Comparison of ENCODE assay signal across 20 cellular contexts in the genomic region with DNA sequence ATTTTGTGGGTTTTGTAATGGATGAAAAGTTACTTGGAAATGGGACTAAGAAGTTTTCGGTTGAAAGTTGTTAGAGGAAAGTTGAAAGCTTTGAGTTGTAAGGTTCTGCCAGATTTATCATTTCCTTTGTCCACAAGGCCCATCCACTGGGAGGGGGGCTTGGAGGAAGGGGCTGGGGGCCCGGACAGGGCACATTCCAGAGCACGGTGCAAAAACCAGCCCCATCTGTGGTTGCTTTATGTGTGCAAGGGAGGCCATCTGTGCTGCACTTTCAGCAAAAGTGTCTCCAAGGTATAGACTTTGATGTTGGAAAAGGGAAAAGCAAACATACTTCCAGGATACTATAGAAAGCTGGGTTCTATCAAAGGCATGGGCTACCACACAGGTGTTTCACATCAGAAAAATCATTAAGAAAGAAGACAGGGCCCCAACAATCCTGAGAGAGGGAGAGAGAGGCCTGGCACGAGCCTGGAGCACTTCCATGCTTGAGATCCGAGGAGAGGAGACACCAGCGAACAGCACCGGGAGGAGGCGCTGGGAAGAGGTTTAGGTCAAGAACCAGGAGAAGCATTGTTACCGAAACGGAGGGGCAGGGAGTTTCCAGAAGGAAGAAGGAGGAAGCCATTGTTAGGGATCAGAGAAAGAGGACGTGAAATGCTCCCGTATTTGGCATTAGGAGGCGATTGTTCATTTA.
"Had no signal": no experiment of that assay in that cellular context is flagged by ENCODE, and none has a peak within 500 bp of the region (broad histone marks: within the 10 kb centered on the region; RNA-seq: fewer than 3 reads in every experiment).

No MANE protein-coding gene starts in this region.

- DNase-seq: activated B cell treated with CpG ODN at 0.5 μM for 24 hours; activated CD4-positive, alpha-beta memory T cell treated with anti-CD3 and anti-CD28 coated beads for 36 hours; activated CD4-positive, alpha-beta T cell treated with anti-CD3 and anti-CD28 coated beads for 4 hours; activated CD8-positive, alpha-beta memory T cell treated with anti-CD3 and anti-CD28 coated beads, Interleukin-2, amount 10 ng/mL, durations not matched to agents 7 days and 5 days; activated naive CD4-positive, alpha-beta T cell treated with Interleukin-2 at 50 U/mL for 16 hours; anterior cingulate cortex; brain microvascular endothelial cell; central memory CD4-positive, alpha-beta T cell; colonic mucosa; esophagus squamous epithelium; left cardiac atrium; stimulated activated CD4-positive, alpha-beta T cell treated with anti-CD3 and anti-CD28 coated beads, Interleukin-2, amount 100 ng/mL, for 24 hours; stimulated activated naive CD8-positive, alpha-beta T cell treated with anti-CD3 and anti-CD28 coated beads, Interleukin-15, Interleukin-2, amounts not matched to agents 100 U/mL and 50 U/mL, for 24 hours; substantia nigra; T-cell had no signal

- H3K27me3 ChIP-seq: brain microvascular endothelial cell, colonic mucosa, esophagus squamous epithelium, tibial nerve, vagina had no signal

- H3K27me3 Mint-ChIP-seq: activated B cell treated with CpG ODN at 0.5 μM for 24 hours; activated CD4-positive, alpha-beta memory T cell treated with anti-CD3 and anti-CD28 coated beads for 36 hours; activated T-helper 17 cell treated with anti-CD3 and anti-CD28 coated beads, Interleukin-2, amount 50 U/mL, for 72 hours; T-cell had no signal

- H3K9me3 Mint-ChIP-seq: activated T-helper 17 cell treated with anti-CD3 and anti-CD28 coated beads, Interleukin-2, amount 50 U/mL, for 72 hours had no signal

- H3K4me3 ChIP-seq: colonic mucosa, esophagus squamous epithelium, lung, SK-N-MC, tibial nerve, vagina had no signal

- H3K4me1 Mint-ChIP-seq: activated B cell treated with CpG ODN at 0.5 μM for 24 hours; activated CD8-positive, alpha-beta memory T cell treated with anti-CD3 and anti-CD28 coated beads, Interleukin-2, amount 10 ng/mL, durations not matched to agents 7 days and 5 days; activated T-helper 17 cell treated with anti-CD3 and anti-CD28 coated beads, Interleukin-2, amount 50 U/mL, for 72 hours had no signal

- H3K27ac ChIP-seq: brain microvascular endothelial cell, colonic mucosa, esophagus squamous epithelium, SK-N-MC, vagina had no signal

- H3K36me3 Mint-ChIP-seq: activated CD4-positive, alpha-beta memory T cell treated with anti-CD3 and anti-CD28 coated beads for 36 hours; activated CD8-positive, alpha-beta memory T cell treated with anti-CD3 and anti-CD28 coated beads, Interleukin-2, amount 10 ng/mL, durations not matched to agents 7 days and 5 days; T-cell had no signal

- H3K36me3 ChIP-seq: brain microvascular endothelial cell, colonic mucosa, esophagus squamous epithelium, tibial nerve, vagina had no signal

- H3K4me1 ChIP-seq: colonic mucosa, esophagus squamous epithelium, vagina had no signal

- H3K27ac Mint-ChIP-seq: activated B cell treated with CpG ODN at 0.5 μM for 24 hours; activated CD4-positive, alpha-beta memory T cell treated with anti-CD3 and anti-CD28 coated beads for 36 hours; activated CD8-positive, alpha-beta memory T cell treated with anti-CD3 and anti-CD28 coated beads, Interleukin-2, amount 10 ng/mL, durations not matched to agents 7 days and 5 days; activated T-helper 17 cell treated with anti-CD3 and anti-CD28 coated beads, Interleukin-2, amount 50 U/mL, for 72 hours; T-cell had no signal

- ATAC-seq: activated CD8-positive, alpha-beta memory T cell treated with anti-CD3 and anti-CD28 coated beads, Interleukin-2, amount 10 ng/mL, durations not matched to agents 7 days and 5 days; activated T-helper 17 cell treated with anti-CD3 and anti-CD28 coated beads, Interleukin-2, amount 50 U/mL, for 72 hours; left cardiac atrium; stimulated activated naive CD8-positive, alpha-beta T cell treated with anti-CD3 and anti-CD28 coated beads, Interleukin-15, Interleukin-2, amounts not matched to agents 100 U/mL and 50 U/mL, for 24 hours; T-cell had no signal

- H3K9me3 ChIP-seq: colonic mucosa, esophagus squamous epithelium, vagina had no signal

- H3K4me3 Mint-ChIP-seq: activated B cell treated with CpG ODN at 0.5 μM for 24 hours; activated CD4-positive, alpha-beta memory T cell treated with anti-CD3 and anti-CD28 coated beads for 36 hours; activated CD8-positive, alpha-beta memory T cell treated with anti-CD3 and anti-CD28 coated beads, Interleukin-2, amount 10 ng/mL, durations not matched to agents 7 days and 5 days; activated T-helper 17 cell treated with anti-CD3 and anti-CD28 coated beads, Interleukin-2, amount 50 U/mL, for 72 hours; T-cell had no signal
